ENCODE assay signal across 16 cellular contexts in the genomic region with DNA sequence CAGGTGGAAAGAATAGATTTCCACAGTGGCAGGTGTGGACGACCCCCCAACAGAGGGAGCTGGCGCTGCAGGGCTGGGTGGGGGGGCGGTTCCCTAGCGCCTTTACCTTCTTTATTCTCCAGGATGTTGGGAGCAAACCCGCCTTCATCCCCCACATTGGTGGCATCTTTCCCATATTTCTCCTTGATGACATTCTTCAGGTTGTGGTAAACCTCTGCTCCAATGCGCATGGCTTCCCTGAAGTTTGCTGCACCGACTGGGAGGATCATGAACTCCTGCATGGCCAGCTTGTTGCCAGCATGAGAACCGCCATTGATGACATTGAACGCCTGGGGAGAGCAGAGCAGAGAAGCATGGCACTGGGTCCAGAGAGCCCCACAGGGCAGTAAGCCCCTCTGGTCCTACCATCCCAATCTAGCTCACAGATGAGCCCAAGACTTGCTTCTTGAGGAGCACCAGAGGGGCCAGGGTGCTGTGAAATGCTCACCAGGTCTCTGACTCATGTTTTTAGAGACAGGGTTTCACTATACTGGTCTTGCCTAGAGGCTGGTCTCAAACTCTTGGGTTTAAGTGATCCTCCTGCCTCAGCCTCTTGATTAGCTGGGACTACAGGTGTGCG. TPM values are rescaled to one million over a fixed set of nuclear protein-coding genes. Genes with fewer than 3 reads are reported as not detected.
A peak's percentile ranks its signal among the peaks of the same experiment; 100 is the strongest.
DNase-seq lines count a peak whose midpoint lies in the region; ATAC-seq and TF ChIP-seq lines count a peak whose summit lies in the region.
"Had no signal": no experiment of that assay in that cellular context is flagged by ENCODE, and none has a peak within 500 bp of the region (broad histone marks: within the 10 kb centered on the region; RNA-seq: fewer than 3 reads in every experiment).

No MANE protein-coding gene starts in this region.

- in situ Hi-C loops in ACHN (cut with HindIII; ENCODE audit: low pct_ligation_motif_present, low pct_unique_long_range_greater_than_20kb, low sequenced_read_pairs): no loop called here

- peak overlapping the region; percentile 33 for H3K4me3 Mint-ChIP-seq in stimulated activated naive CD8-positive, alpha-beta T cell treated with anti-CD3 and anti-CD28 coated beads, Interleukin-15, Interleukin-2, amounts not matched to agents 100 ng/mL and 50 ng/mL, for 24 hours
- peak overlapping the region in 2 of 5 experiments; percentile 5 to 45 for H3K4me3 Mint-ChIP-seq in brain

- peak overlapping the region; percentile 95 for H3K27ac Mint-ChIP-seq in stimulated activated naive CD8-positive, alpha-beta T cell treated with anti-CD3 and anti-CD28 coated beads, Interleukin-15, Interleukin-2, amounts not matched to agents 100 ng/mL and 50 ng/mL, for 24 hours
- H3K27ac Mint-ChIP-seq in brain: peak overlapping the region in 3 of 5 experiments; percentile 48 to 84 (median 63)

- CTCF ChIA-PET in RWPE1 (lab: Yijun Ruan, JAX): interaction anchor here (0.8 kb wide), 1 partner anchor 17 kb away, joined by 3 read pairs; no protein-coding TSS in a partner anchor

- peaks cover 57% of the 10 kb centered on the region for H3K4me1 Mint-ChIP-seq in stimulated activated naive CD8-positive, alpha-beta T cell treated with anti-CD3 and anti-CD28 coated beads, Interleukin-15, Interleukin-2, amounts not matched to agents 100 ng/mL and 50 ng/mL, for 24 hours (ENCODE audit: low read depth)
- peaks cover 74% of the 10 kb centered on the region for H3K4me1 Mint-ChIP-seq in brain

- no peaks in the 10 kb centered on the region for H3K27me3 Mint-ChIP-seq in stimulated activated naive CD8-positive, alpha-beta T cell treated with anti-CD3 and anti-CD28 coated beads, Interleukin-15, Interleukin-2, amounts not matched to agents 100 ng/mL and 50 ng/mL, for 24 hours
- H3K27me3 Mint-ChIP-seq in brain: peaks cover 3% of the 10 kb centered on the region

- peaks cover 96% of the 10 kb centered on the region for H3K36me3 Mint-ChIP-seq in stimulated activated naive CD8-positive, alpha-beta T cell treated with anti-CD3 and anti-CD28 coated beads, Interleukin-15, Interleukin-2, amounts not matched to agents 100 ng/mL and 50 ng/mL, for 24 hours (ENCODE audit: low read depth)
- H3K36me3 Mint-ChIP-seq in brain: peaks cover 95% of the 10 kb centered on the region

- no peak for DNase-seq in stimulated activated naive CD8-positive, alpha-beta T cell treated with anti-CD3 and anti-CD28 coated beads, Interleukin-15, Interleukin-2, amounts not matched to agents 100 U/mL and 50 U/mL, for 24 hours
- no peak for DNase-seq in RWPE1 (ENCODE audit: low spot score)
- DNase-seq in ACHN: no peak
- no peak for DNase-seq in HCEC 1CT
- DNase-seq: amniotic stem cell, erythroblast, heart left ventricle, KBM-7, ovary, Right ventricle myocardium superior, small intestine, stomach had no signal

- no peaks in the 10 kb centered on the region for H3K9me3 Mint-ChIP-seq in stimulated activated naive CD8-positive, alpha-beta T cell treated with anti-CD3 and anti-CD28 coated beads, Interleukin-15, Interleukin-2, amounts not matched to agents 100 ng/mL and 50 ng/mL, for 24 hours
- no peaks in the 10 kb centered on the region for H3K9me3 Mint-ChIP-seq in brain

- POLR2A ChIA-PET in RWPE1 (lab: Yijun Ruan, JAX; ENCODE audit: low non-redundant PET): no interaction called here

- no peak for ATAC-seq in stimulated activated naive CD8-positive, alpha-beta T cell treated with anti-CD3 and anti-CD28 coated beads, Interleukin-15, Interleukin-2, amounts not matched to agents 100 U/mL and 50 U/mL, for 24 hours
- ATAC-seq in GM18907 (IDR thresholded peaks at IDR 0.05; ENCODE audit: unreplicated experiment): no peak

- peak overlapping the region; percentile 65 for H3K27ac ChIP-seq in RWPE1
- H3K27ac ChIP-seq: C4-2B, ovary, stomach had no signal

- TF ChIP-seq CTCF in RWPE1 (conservative IDR thresholded peaks at IDR 0.05; ENCODE audit: low read depth) (no peak), brain (conservative IDR thresholded peaks at IDR 0.05) (no peak)

RNA-seq across cellular contexts. Expression of gene ENO1, which starts 12.2 kb away (rescaled TPM):
- polyA plus RNA-seq in brain (ENCODE audit: insufficient read depth, low read depth, low replicate concordance): 1,172 TPM

RNA-seq across cellular contexts. Expression of gene RERE, which starts 48.8 kb away (rescaled TPM):
- 103 TPM for polyA plus RNA-seq in brain (ENCODE audit: insufficient read depth, low read depth, low replicate concordance)
